ENCODE assay signal across 8 cellular contexts in the genomic region with DNA sequence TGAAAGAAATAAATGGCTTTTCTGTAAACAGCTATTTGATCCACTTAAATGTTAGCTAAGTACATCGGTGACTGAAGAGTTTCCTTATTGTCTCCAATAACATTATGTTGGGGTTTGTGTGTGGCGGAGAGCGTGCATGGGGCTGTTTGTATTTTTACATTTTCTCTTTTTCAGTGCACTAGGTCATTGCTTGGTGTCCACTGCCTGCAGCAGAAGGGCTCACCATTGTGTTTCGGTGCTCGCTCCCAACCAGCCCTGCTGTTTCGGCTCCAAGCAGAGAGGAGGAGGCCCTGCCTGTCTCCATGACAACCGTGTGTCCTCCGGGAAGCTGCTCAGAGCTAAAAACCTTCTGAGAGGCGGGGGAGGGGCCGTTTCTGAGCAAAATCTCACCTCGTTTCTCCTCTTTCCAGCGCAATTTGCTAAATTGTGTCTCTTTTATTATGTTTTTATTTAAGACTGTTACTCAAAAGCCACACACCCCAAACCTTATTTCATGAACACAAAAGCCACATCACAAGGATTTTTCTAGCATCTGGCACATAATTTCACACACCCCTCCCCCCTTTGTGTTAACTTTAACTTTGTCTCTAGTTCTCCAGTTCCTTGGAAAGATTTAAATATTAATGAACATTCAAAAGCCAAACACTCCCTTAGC.
DNase-seq lines count a peak whose midpoint lies in the region; ATAC-seq and TF ChIP-seq lines count a peak whose summit lies in the region.

No MANE protein-coding gene starts in this region.

- intact Hi-C loops in Right ventricle myocardium superior (cut with DNase I) (no loop called here), heart right ventricle (cut with DNase I) (no loop called here)

- H3K27me3 ChIP-seq in right atrium auricular region (no peaks in the 10 kb centered on the region), heart right ventricle (peaks cover 0 to 4% (median 0%) of the 10 kb centered on the region in 7 donors)

- no peaks in the 10 kb centered on the region for H3K36me3 ChIP-seq in right atrium auricular region
- no peaks in the 10 kb centered on the region for H3K36me3 ChIP-seq in heart right ventricle

- no peaks in the 10 kb centered on the region for H3K9me3 ChIP-seq in right atrium auricular region
- H3K9me3 ChIP-seq in heart right ventricle = no peaks in the 10 kb centered on the region

- ATAC-seq in Right ventricle myocardium superior (ENCODE audit: poor library complexity) (peak; percentile 88), heart right ventricle (peak; percentile 61 to 86 (median 79)), GM21737 (IDR thresholded peaks at IDR 0.05; ENCODE audit: unreplicated experiment) (no peak), HG03135 (IDR thresholded peaks at IDR 0.05; ENCODE audit: unreplicated experiment) (no peak)

- H3K27ac ChIP-seq in right atrium auricular region = no peak overlapping the region
- H3K27ac ChIP-seq in heart right ventricle = no peak overlapping the region

- H3K4me3 ChIP-seq in right atrium auricular region (peak overlapping the region in 1 of 2 donors; percentile 21), heart right ventricle (peak overlapping the region in 5 of 10 donors; percentile 7 to 35 (median 16)), skeletal muscle cell (ENCODE audit: low read depth, low read length) (peak overlapping the region; percentile 27)

- peaks cover 0 to 5% of the 10 kb centered on the region in 2 donors for H3K4me1 ChIP-seq in right atrium auricular region
- peaks cover 0 to 11% (median 5%) of the 10 kb centered on the region in 9 donors for H3K4me1 ChIP-seq in heart right ventricle

- peak; percentile 61 for DNase-seq in Right ventricle myocardium superior
- no peak for DNase-seq in right atrium auricular region (ENCODE audit: low spot score)
- DNase-seq in SK-N-DZ (ENCODE audit: low spot score) = peak; percentile 90
- peak; percentile 42 to 56 for DNase-seq in heart right ventricle
- DNase-seq in skeletal muscle cell (ENCODE audit: low read depth) = peak; percentile 21
- no peak for DNase-seq in SW 1271 (lab: John Stamatoyannopoulos, UW)

- no peak for TF ChIP-seq CTCF in right atrium auricular region (IDR thresholded peaks at IDR 0.05)
- no peak for TF ChIP-seq CTCF in heart right ventricle (IDR thresholded peaks at IDR 0.05)

- WGBS in heart right ventricle, 2 donors = 6 to 8% methylated on average over 12 of the region's 12 CpGs

Comparison
In these comparisons a context has a peak if more than half of its experiments do, and no peak if none do; other contexts are left out.
1. DNase-seq: peak in Right ventricle myocardium superior (single experiment), SK-N-DZ (single experiment), heart right ventricle (2 of 2) and skeletal muscle cell (single experiment); none in right atrium auricular region (single experiment) and SW 1271 (0 of 2).
2. ATAC-seq: peak in Right ventricle myocardium superior (single experiment) and heart right ventricle (8 of 8); none in GM21737 (single experiment) and HG03135 (single experiment).